ENCODE assay signal across 9 cellular contexts in the genomic region with DNA sequence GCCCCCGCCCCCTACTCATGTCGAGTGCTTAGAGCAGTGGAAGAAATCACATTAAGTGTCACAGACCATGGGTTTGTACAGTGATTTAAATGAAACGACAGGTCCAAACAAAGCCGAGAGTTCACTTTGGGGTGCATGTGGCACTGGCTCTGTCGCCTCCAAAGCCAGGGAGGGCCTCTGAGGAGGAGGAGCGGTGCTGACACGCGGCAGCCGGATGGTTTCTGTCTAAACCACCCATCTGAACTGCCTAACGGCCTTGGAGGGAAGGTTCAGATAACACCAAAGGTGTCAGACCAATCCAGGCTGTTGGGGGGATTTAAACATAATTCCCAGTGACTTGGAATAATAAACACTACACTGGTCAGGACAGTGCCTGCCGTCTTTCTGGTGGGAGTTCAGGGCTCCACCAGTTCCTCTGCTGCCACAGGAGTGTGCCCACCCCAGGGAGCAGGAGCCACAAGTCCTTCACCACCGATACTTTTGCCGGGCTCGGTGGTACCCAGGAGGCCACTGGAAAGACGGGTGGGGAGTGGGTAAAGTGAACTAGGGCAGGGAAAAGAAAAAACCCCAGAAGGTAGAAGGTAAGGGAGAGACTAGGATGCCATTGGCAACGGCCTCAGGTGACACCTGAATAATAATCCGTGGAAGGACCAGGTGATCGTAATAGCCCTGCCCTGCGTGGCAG.
DNase-seq lines count a peak whose midpoint lies in the region; ATAC-seq and TF ChIP-seq lines count a peak whose summit lies in the region.
"Had no signal": no experiment of that assay in that cellular context is flagged by ENCODE, and none has a peak within 500 bp of the region (broad histone marks: within the 10 kb centered on the region; RNA-seq: fewer than 3 reads in every experiment).

No MANE protein-coding gene starts in this region.

- H3K27ac ChIP-seq in adrenal gland (peak overlapping the region in 4 of 5 donors; percentile 51 to 87 (median 54)), mucosa of rectum (ENCODE audit: low read depth in 2 of 2, low read length in 2 of 2) (peak overlapping the region; percentile 69 to 79), upper lobe of right lung (peak overlapping the region; percentile 83)

- peak overlapping the region; percentile 14 to 60 for H3K9ac ChIP-seq in mucosa of rectum (ENCODE audit: low read depth in 1 of 2, low read length in 2 of 2)

- peaks cover 13 to 40% of the 10 kb centered on the region in 2 donors for H3K4me1 ChIP-seq in adrenal gland (replicated peaks in 1 of 2)
- peaks cover 45 to 47% of the 10 kb centered on the region in 2 donors for H3K4me1 ChIP-seq in mucosa of rectum (ENCODE audit: control insufficient read depth in 2 of 2, insufficient read depth in 2 of 2, low read length in 2 of 2)
- peaks cover 54% of the 10 kb centered on the region for H3K4me1 ChIP-seq in upper lobe of right lung

- CTCF ChIA-PET in activated naive CD4-positive, alpha-beta T cell treated with anti-CD3 and anti-CD28 coated beads, Interleukin-2, amount 10 ng/mL, durations not matched to agents 7 days and 5 days (lab: Charles Lee) = interaction anchor here (0.7 to 1.3 kb wide), 15 partner anchors 10 to 264 kb away, joined by 3 to 7 read pairs (median 4); no protein-coding TSS in a partner anchor

- H3K9me3 ChIP-seq in adrenal gland (replicated peaks in 1 of 3) (no peaks in the 10 kb centered on the region), mucosa of rectum (ENCODE audit: control insufficient read depth in 2 of 2, low read length in 2 of 2) (no peaks in the 10 kb centered on the region), upper lobe of right lung (no peaks in the 10 kb centered on the region)

- TF ChIP-seq CTCF in adrenal gland (IDR thresholded peaks at IDR 0.05) (no peak), upper lobe of right lung (IDR thresholded peaks at IDR 0.05) (no peak)

- ATAC-seq in upper lobe of right lung (peak; percentile 9), HG03571 (IDR thresholded peaks at IDR 0.05; ENCODE audit: unreplicated experiment) (no peak)

- no peaks in the 10 kb centered on the region for H3K9me3 Mint-ChIP-seq in activated naive CD4-positive, alpha-beta T cell treated with anti-CD3 and anti-CD28 coated beads, Interleukin-2, amount 10 ng/mL, durations not matched to agents 7 days and 5 days

- 62 to 75% (median 72%) methylated on average over 19 of the region's 19 CpGs for WGBS in adrenal gland, 4 donors

- no peak for DNase-seq in activated naive CD4-positive, alpha-beta T cell treated with anti-CD3 and anti-CD28 coated beads, Interleukin-2, amount 10 ng/mL, durations not matched to agents 7 days and 5 days
- DNase-seq in activated naive CD4-positive, alpha-beta T cell (lab: John Stamatoyannopoulos, UW) = no peak
- DNase-seq in adrenal gland = no peak
- DNase-seq in upper lobe of right lung = no peak
- no peak for DNase-seq in NCI-H2107 (lab: John Stamatoyannopoulos, UW)
- DNase-seq in HuH-7.5 (ENCODE audit: low spot score) = no peak
- DNase-seq: Calu3 had no signal

- H3K36me3 ChIP-seq in adrenal gland (replicated peaks in 1 of 2) = peaks cover 0 to 5% of the 10 kb centered on the region in 2 donors
- H3K36me3 ChIP-seq in mucosa of rectum (ENCODE audit: control insufficient read depth in 2 of 2, insufficient read depth in 2 of 2, low read length in 2 of 2) = peaks cover 4 to 6% of the 10 kb centered on the region in 2 donors
- H3K36me3 ChIP-seq in upper lobe of right lung = peaks cover 2% of the 10 kb centered on the region

- peak overlapping the region; percentile 98 for H3K27ac Mint-ChIP-seq in activated naive CD4-positive, alpha-beta T cell treated with anti-CD3 and anti-CD28 coated beads, Interleukin-2, amount 10 ng/mL, durations not matched to agents 7 days and 5 days

- H3K27me3 Mint-ChIP-seq in activated naive CD4-positive, alpha-beta T cell treated with anti-CD3 and anti-CD28 coated beads, Interleukin-2, amount 10 ng/mL, durations not matched to agents 7 days and 5 days = no peaks in the 10 kb centered on the region

- intact Hi-C loops in adrenal gland (cut with DNase I) (loop anchor here in 1 of 2 donors (5.0 kb wide), 1 partner anchor 262 kb away; no protein-coding TSS in a partner anchor), upper lobe of right lung (cut with DNase I) (no loop called here)

- no peaks in the 10 kb centered on the region for H3K27me3 ChIP-seq in adrenal gland
- no peaks in the 10 kb centered on the region for H3K27me3 ChIP-seq in mucosa of rectum (ENCODE audit: control insufficient read depth in 2 of 2, insufficient read depth in 2 of 2, low read length in 2 of 2)
- no peaks in the 10 kb centered on the region for H3K27me3 ChIP-seq in upper lobe of right lung

- no peak overlapping the region for H3K4me3 ChIP-seq in adrenal gland
- peak overlapping the region in 1 of 2 donors; percentile 49 for H3K4me3 ChIP-seq in mucosa of rectum (ENCODE audit: low read length in 2 of 2)
- H3K4me3 ChIP-seq in upper lobe of right lung = peak overlapping the region; percentile 22

- H3K4me1 Mint-ChIP-seq in activated naive CD4-positive, alpha-beta T cell treated with anti-CD3 and anti-CD28 coated beads, Interleukin-2, amount 10 ng/mL, durations not matched to agents 7 days and 5 days = peaks cover 74% of the 10 kb centered on the region

- TF ChIP-seq POLR2A in adrenal gland (IDR thresholded peaks at IDR 0.05) = no peak

- peaks cover 15% of the 10 kb centered on the region for H3K36me3 Mint-ChIP-seq in activated naive CD4-positive, alpha-beta T cell treated with anti-CD3 and anti-CD28 coated beads, Interleukin-2, amount 10 ng/mL, durations not matched to agents 7 days and 5 days

- H3K4me3 Mint-ChIP-seq in activated naive CD4-positive, alpha-beta T cell treated with anti-CD3 and anti-CD28 coated beads, Interleukin-2, amount 10 ng/mL, durations not matched to agents 7 days and 5 days = peak overlapping the region; percentile 68
